In genomic region chr5:177592010-177592834, GRCh38 we compare ENCODE assay signal across 8 cellular contexts. TPM values are rescaled to one million over a fixed set of nuclear protein-coding genes. Genes with fewer than 3 reads are reported as not detected.
DNase-seq lines count a peak whose midpoint lies in the region.

Gene TMED9 (plus strand): TSS chr5:177592203. CDS start chr5:177592215, 12 bp downstream.

- peak within 1 kb of the TSS; percentile 100 for H3K27ac Mint-ChIP-seq in activated naive CD4-positive, alpha-beta T cell treated with anti-CD3 and anti-CD28 coated beads, Interleukin-2, amount 50 U/mL, for 24 hours

- H3F3A ChIP-seq in GM23248 (ENCODE audit: insufficient read depth): peaks cover 21% of the 10 kb centered on the region

- peaks cover 25% of the 10 kb centered on the region for H3K4me1 Mint-ChIP-seq in activated naive CD4-positive, alpha-beta T cell treated with anti-CD3 and anti-CD28 coated beads, Interleukin-2, amount 50 U/mL, for 24 hours

- H2AFZ ChIP-seq in GM23248: peak within 1 kb of the TSS; percentile 88

- peaks cover 32% of the 10 kb centered on the region for H3K79me2 ChIP-seq in GM23248 (ENCODE audit: insufficient read depth)

- H3K9me2 ChIP-seq in GM23248 (ENCODE audit: insufficient read depth): no peaks in the 10 kb centered on the region

- peak within 1 kb of the TSS; percentile 88 for H3K9ac ChIP-seq in ES-I3 (ENCODE audit: low read depth, low read length)
- peak within 1 kb of the TSS; percentile 99 for H3K9ac ChIP-seq in GM23248

- 0% methylated on average over 54 to 70 of the region's 71 CpGs for WGBS in GM23248 (ENCODE audit: low coverage in 1 of 2, low lambda C conversion rate in 2 of 2, missing lambda C conversion rate in 2 of 2), 2 experiments

- H4K20me1 ChIP-seq in GM23248 (ENCODE audit: insufficient read depth): no peaks in the 10 kb centered on the region

- H3K9me3 Mint-ChIP-seq in activated naive CD4-positive, alpha-beta T cell treated with anti-CD3 and anti-CD28 coated beads, Interleukin-2, amount 50 U/mL, for 24 hours: no peaks in the 10 kb centered on the region

- in situ Hi-C loops in GM23248 (cut with MboI): no loop called here

- H3K36me3 ChIP-seq in ES-I3 (ENCODE audit: insufficient read depth, low read length): peaks cover 21% of the 10 kb centered on the region
- H3K36me3 ChIP-seq in GM23248 (ENCODE audit: low read depth): peaks cover 27% of the 10 kb centered on the region; the same call in 1 of the 2 replicates

- H3K27me3 Mint-ChIP-seq in activated naive CD4-positive, alpha-beta T cell treated with anti-CD3 and anti-CD28 coated beads, Interleukin-2, amount 50 U/mL, for 24 hours: peaks cover 3% of the 10 kb centered on the region

- H3K27ac ChIP-seq in GM23248: peak within 1 kb of the TSS; percentile 89

- H3K4me3 ChIP-seq in GM23248: peak within 1 kb of the TSS; percentile 97

- DNase-seq in GM23248 (peak; percentile 93), LHCN-M2 (ENCODE audit: low read depth) (peak; percentile 67), SKM-1 (lab: John Stamatoyannopoulos, UW; ENCODE audit: unreplicated experiment) (peak; percentile 67), globus pallidus (ENCODE audit: low spot score) (peak; percentile 82), occipital lobe (lab: John Stamatoyannopoulos, UW) (peak; percentile 82), superior temporal gyrus (ENCODE audit: extremely low spot score) (peak; percentile 85)

- H3K4me1 ChIP-seq in ES-I3 (ENCODE audit: insufficient read depth, low read length): no peaks in the 10 kb centered on the region
- H3K4me1 ChIP-seq in GM23248 (ENCODE audit: insufficient read depth): no peaks in the 10 kb centered on the region

- H3K4me3 Mint-ChIP-seq in activated naive CD4-positive, alpha-beta T cell treated with anti-CD3 and anti-CD28 coated beads, Interleukin-2, amount 50 U/mL, for 24 hours: peak within 1 kb of the TSS; percentile 100

- H3K36me3 Mint-ChIP-seq in activated naive CD4-positive, alpha-beta T cell treated with anti-CD3 and anti-CD28 coated beads, Interleukin-2, amount 50 U/mL, for 24 hours: peaks cover 11% of the 10 kb centered on the region

- H3K9me3 ChIP-seq in ES-I3 (ENCODE audit: control insufficient read depth, insufficient read depth, low read length) (no peaks in the 10 kb centered on the region), GM23248 (ENCODE audit: low read depth) (no peaks in the 10 kb centered on the region)

- peak within 1 kb of the TSS; percentile 96 for H3K4me2 ChIP-seq in GM23248 (ENCODE audit: unreplicated experiment)

- H3K27me3 ChIP-seq in GM23248 (replicated peaks; ENCODE audit: insufficient read depth): peaks cover 30% of the 10 kb centered on the region

RNA-seq across cellular contexts. Expression of gene TMED9, which starts in this region (rescaled TPM):
- 137 and 138 TPM in 2 replicates for total RNA-seq in GM23248 (2014; rRNA removed; shearing (Covaris generic))
- polyA plus RNA-seq in GM23248 (2016; fragmentation: Nextera tagmentation; extraction: Ambion mirVana): 254 and 282 TPM in 2 replicates
- total RNA-seq in LHCN-M2 (2014; rRNA removed) (119 and 136 TPM in 2 replicates), occipital lobe (24.6 TPM)
- 405 TPM for polyA plus RNA-seq in LHCN-M2 (2012)

Comparison
In these comparisons a context has a peak if more than half of its experiments do, and no peak if none do; other contexts are left out.
1. Peak in every context shown above with its lines: DNase-seq, H3K4me3 ChIP-seq and H3K27ac ChIP-seq.